ENCODE assay signal across 12 cellular contexts in the genomic region with DNA sequence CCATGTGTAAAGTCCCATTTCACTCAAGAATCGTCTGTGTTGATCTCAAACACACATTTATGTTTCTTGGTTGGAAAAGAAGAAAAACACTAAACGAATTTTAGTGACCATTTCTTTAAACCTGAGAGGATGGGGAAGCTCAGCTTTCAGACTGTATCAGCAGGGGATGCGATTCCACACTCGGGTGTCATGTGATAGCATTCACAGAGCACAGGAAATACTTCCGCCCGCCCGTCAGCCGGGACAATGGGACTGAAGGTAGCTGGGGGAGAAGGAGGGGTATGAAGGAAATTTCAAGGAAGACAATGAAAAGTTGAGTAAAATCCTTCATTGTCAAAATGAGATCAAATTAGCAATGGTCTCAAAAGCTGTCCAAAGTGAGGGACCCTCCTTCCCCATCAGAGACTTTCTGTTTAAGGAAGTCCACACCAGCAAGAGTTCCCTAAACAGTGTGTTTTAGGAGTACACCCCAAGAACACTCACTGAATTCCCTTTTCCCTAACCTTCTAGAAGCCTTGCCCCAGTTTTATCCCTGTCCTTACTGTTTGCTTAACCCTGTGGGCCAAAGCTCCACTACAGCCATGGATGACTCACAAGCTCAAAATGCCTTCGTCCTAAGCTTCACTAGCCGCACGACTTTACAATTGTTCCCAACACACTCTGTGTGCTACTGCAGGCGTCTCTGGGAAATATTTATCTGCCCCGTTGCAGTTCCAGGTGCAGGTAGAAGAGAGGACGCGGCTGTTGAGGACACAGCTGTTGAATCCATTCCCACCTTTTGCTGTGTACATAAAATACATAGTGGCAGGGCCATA. TPM values are rescaled to one million over a fixed set of nuclear protein-coding genes. Genes with fewer than 3 reads are reported as not detected.
A peak's percentile ranks its signal among the peaks of the same experiment; 100 is the strongest.
DNase-seq lines count a peak whose midpoint lies in the region; ATAC-seq and TF ChIP-seq lines count a peak whose summit lies in the region.
"Had no signal": no experiment of that assay in that cellular context is flagged by ENCODE, and none has a peak within 500 bp of the region (broad histone marks: within the 10 kb centered on the region; RNA-seq: fewer than 3 reads in every experiment).

No MANE protein-coding gene starts in this region.

- H3K4me3 Mint-ChIP-seq in CD14-positive monocyte, result peak overlapping the region in 1 of 2 donors; percentile 26
- H3K4me3 Mint-ChIP-seq in natural killer cell, result no peak overlapping the region

- in situ Hi-C loops in astrocyte of the spinal cord (cut with HindIII; ENCODE audit: low sequenced_read_pairs), result no loop called here

- peaks cover 12 to 15% (median 14%) of the 10 kb centered on the region in 3 donors for H3K27me3 Mint-ChIP-seq in CD14-positive monocyte (ENCODE audit: low read depth in 3 of 3)
- H3K27me3 Mint-ChIP-seq in natural killer cell (ENCODE audit: low read depth in 2 of 2), result peaks cover 1 to 14% of the 10 kb centered on the region in 2 donors

- H3K9me3 Mint-ChIP-seq in CD14-positive monocyte (peaks cover 0 to 3% (median 0%) of the 10 kb centered on the region in 7 donors), natural killer cell (no peaks in the 10 kb centered on the region)
- H3K9me3 Mint-ChIP-seq: nephron had no signal

- no peak for ATAC-seq in natural killer cell

- H3K27ac Mint-ChIP-seq in CD14-positive monocyte, result no peak overlapping the region
- no peak overlapping the region for H3K27ac Mint-ChIP-seq in natural killer cell

- H3K36me3 Mint-ChIP-seq in CD14-positive monocyte (no peaks in the 10 kb centered on the region), natural killer cell (no peaks in the 10 kb centered on the region)

- no peak overlapping the region for H3K4me3 ChIP-seq in astrocyte of the spinal cord (ENCODE audit: low read depth, low read length)
- H3K4me3 ChIP-seq: thoracic aorta had no signal

- intact Hi-C loops in CD14-positive monocyte (cut with micrococcal nuclease), result no loop called here
- intact Hi-C loops in natural killer cell (cut with micrococcal nuclease), result no loop called here

- DNase-seq in NCI-H748 (lab: John Stamatoyannopoulos, UW; ENCODE audit: unreplicated experiment) (peak; percentile 35), NCI-H748 treated with DMSO at 0.1 percent for 48 hours (lab: John Stamatoyannopoulos, UW) (no peak), astrocyte of the spinal cord (ENCODE audit: low read depth, low spot score) (peak; percentile 60), kidney glomerular epithelial cell (lab: John Stamatoyannopoulos, UW) (peak; percentile 15), CD14-positive monocyte (ENCODE audit: low spot score) (no peak), natural killer cell (no peak), activated gamma-delta T cell (lab: John Stamatoyannopoulos, UW) (no peak)
- no peak for DNase-seq in activated CD4-positive, alpha-beta T cell treated with anti-CD3 and anti-CD28 coated beads, Interleukin-2, amount 50 U/mL, for 48 hours
- DNase-seq: glutamatergic neuron, NCI-H345 had no signal

- TF ChIP-seq CTCF in astrocyte of the spinal cord (IDR thresholded peaks at IDR 0.05; ENCODE audit: low read depth, low read length), result no peak
- TF ChIP-seq CTCF in CD14-positive monocyte (IDR thresholded peaks at IDR 0.05), result no peak
- TF ChIP-seq CTCF in natural killer cell (IDR thresholded peaks at IDR 0.05), result no peak

- peaks cover 2% of the 10 kb centered on the region for H3K4me1 Mint-ChIP-seq in CD14-positive monocyte
- no peaks in the 10 kb centered on the region for H3K4me1 Mint-ChIP-seq in natural killer cell

RNA-seq across cellular contexts. Expression of a gene that starts 51.4 kb away (rescaled TPM):
- not detected for polyA plus RNA-seq in CD14-positive monocyte
- total RNA-seq in natural killer cell, result not detected
- total RNA-seq: thoracic aorta had no signal

Comparison
In these comparisons a context has a peak if more than half of its experiments do, and no peak if none do; other contexts are left out.
1. DNase-seq: peak in NCI-H748 (single experiment), astrocyte of the spinal cord (single experiment) and kidney glomerular epithelial cell (single experiment); none in NCI-H748 treated with DMSO at 0.1 percent for 48 hours (single experiment), CD14-positive monocyte (single experiment), natural killer cell (single experiment), activated gamma-delta T cell (single experiment) and activated CD4-positive, alpha-beta T cell treated with anti-CD3 and anti-CD28 coated beads, Interleukin-2, amount 50 U/mL, for 48 hours (0 of 2).